21 cellular contexts compared by ENCODE assay signal in genomic region chr5:62029303-62029702, GRCh38.
DNase-seq lines count a peak whose midpoint lies in the region; ATAC-seq, FAIRE-seq and TF ChIP-seq lines count a peak whose summit lies in the region.
"Had no signal": no experiment of that assay in that cellular context is flagged by ENCODE, and none has a peak within 500 bp of the region (broad histone marks: within the 10 kb centered on the region; RNA-seq: fewer than 3 reads in every experiment).

No MANE protein-coding gene starts in this region.

- H3K4me1 ChIP-seq in mesenchymal stem cell (ENCODE audit: control insufficient read depth, insufficient read depth, low read depth, low read length): no peaks in the 10 kb centered on the region

- no peak overlapping the region for H3K9ac ChIP-seq in mesenchymal stem cell (ENCODE audit: low read length)

- H3K18ac ChIP-seq in mesenchymal stem cell (ENCODE audit: low read depth in 1 of 2, low read length in 2 of 2): no peak overlapping the region

- FAIRE-seq in frontal cortex (lab: Jason Lieb, UNC): no peak
- FAIRE-seq: GM19239, HepG2 had no signal

- no peak overlapping the region for H2BK5ac ChIP-seq in mesenchymal stem cell (ENCODE audit: low read depth, low read length, poor library complexity, severe bottlenecking)

- no peak overlapping the region for H2AFZ ChIP-seq in mesenchymal stem cell (ENCODE audit: low read depth, low read length)

- H3K27ac Mint-ChIP-seq in T-helper 17 cell: no peak overlapping the region
- H3K27ac Mint-ChIP-seq: CD4-positive, CD25-positive, alpha-beta regulatory T cell; natural killer cell treated with Interleukin-12 subunit alpha and Interleukin-12 subunit beta and Interleukin-15 and Interleukin-18, amount 100 ng/mL, for 72 hours; T-helper 2 cell treated with Interferon-gamma antibody and Interleukin-4, amounts not matched to agents 5 μg/mL and 100 μg/mL, for 36 hours; type B pancreatic cell had no signal

- H4K91ac ChIP-seq in mesenchymal stem cell (ENCODE audit: low read length): no peak overlapping the region

- H2AK5ac ChIP-seq in mesenchymal stem cell (ENCODE audit: low read length, severe bottlenecking): no peak overlapping the region

- no peaks in the 10 kb centered on the region for H3K9me3 ChIP-seq in mesenchymal stem cell (ENCODE audit: control insufficient read depth, low read length)
- H3K9me3 ChIP-seq in T-helper 17 cell (ENCODE audit: control insufficient read depth, low read length, poor library complexity, severe bottlenecking): no peaks in the 10 kb centered on the region
- H3K9me3 ChIP-seq: MG63 had no signal

- ATAC-seq in GM18520 (IDR thresholded peaks at IDR 0.05; ENCODE audit: unreplicated experiment) (no peak), T-helper 17 cell (no peak)
- ATAC-seq: HepG2; natural killer cell treated with Interleukin-12 subunit alpha and Interleukin-12 subunit beta and Interleukin-15 and Interleukin-18, amount 100 ng/mL, for 72 hours had no signal

- no peak overlapping the region for H2BK12ac ChIP-seq in mesenchymal stem cell (ENCODE audit: low read length in 2 of 2)

- no peak overlapping the region for H2BK120ac ChIP-seq in mesenchymal stem cell (ENCODE audit: low read depth, low read length)

- H3K27me3 Mint-ChIP-seq in T-helper 17 cell: no peaks in the 10 kb centered on the region
- H3K27me3 Mint-ChIP-seq: CD4-positive, CD25-positive, alpha-beta regulatory T cell; natural killer cell treated with Interleukin-12 subunit alpha and Interleukin-12 subunit beta and Interleukin-15 and Interleukin-18, amount 100 ng/mL, for 72 hours had no signal

- no peak overlapping the region for H3K14ac ChIP-seq in mesenchymal stem cell (ENCODE audit: low read length in 2 of 2)

- H3K27me3 ChIP-seq in mesenchymal stem cell (ENCODE audit: control insufficient read depth in 1 of 2, insufficient read depth in 1 of 2, low read length in 2 of 2): peaks cover 0 to 9% of the 10 kb centered on the region in 2 experiments
- H3K27me3 ChIP-seq: MG63 had no signal

- no peak overlapping the region for H3K27ac ChIP-seq in mesenchymal stem cell (ENCODE audit: low read length, poor library complexity, severe bottlenecking)

- no peak overlapping the region for H3K4ac ChIP-seq in mesenchymal stem cell (ENCODE audit: low read depth in 1 of 2, low read length in 2 of 2)

- no peaks in the 10 kb centered on the region for H3K79me1 ChIP-seq in mesenchymal stem cell (replicated peaks; ENCODE audit: low read length, poor library complexity, severe bottlenecking)

- no peaks in the 10 kb centered on the region for H3K36me3 Mint-ChIP-seq in T-helper 17 cell (ENCODE audit: low read depth)
- H3K36me3 Mint-ChIP-seq: CD4-positive, CD25-positive, alpha-beta regulatory T cell; natural killer cell treated with Interleukin-12 subunit alpha and Interleukin-12 subunit beta and Interleukin-15 and Interleukin-18, amount 100 ng/mL, for 72 hours had no signal

- H3K4me2 ChIP-seq in mesenchymal stem cell (ENCODE audit: low read length, poor library complexity, severe bottlenecking): no peak overlapping the region

- no peak for TF ChIP-seq CTCF in AG09309 (IDR thresholded peaks at IDR 0.05; ENCODE audit: control insufficient read depth, insufficient read depth, low read depth, low read length, missing control alignments)
- TF ChIP-seq CTCF in choroid plexus epithelial cell (conservative IDR thresholded peaks at IDR 0.05; ENCODE audit: low read depth, low read length): no peak

- no peak overlapping the region for H4K8ac ChIP-seq in mesenchymal stem cell (ENCODE audit: low read length)

- WGBS in mesenchymal stem cell: 38% methylated on average over 2 of the region's 2 CpGs

- DNase-seq in AG09309 (ENCODE audit: low read depth) (peak; percentile 17), LHCN-M2 (ENCODE audit: low read depth) (peak; percentile 66), choroid plexus epithelial cell (ENCODE audit: low read depth) (peak; percentile 32), mesenchymal stem cell (peak; percentile 7), T-helper 17 cell (no peak), cortex of kidney (lab: John Stamatoyannopoulos, UW) (no peak), frontal cortex (ENCODE audit: low spot score in 2 of 2) (no peak)
- DNase-seq: anterior cingulate cortex; CD4-positive, CD25-positive, alpha-beta regulatory T cell; DMS79; head of caudate nucleus; MG63; NCI-H187; SHP77; stimulated activated naive CD4-positive, alpha-beta T cell had no signal

- H3K4me3 ChIP-seq in AG09309 (ENCODE audit: control insufficient read depth, low read depth, low read length) (no peak overlapping the region), choroid plexus epithelial cell (ENCODE audit: low read depth, low read length) (no peak overlapping the region), mesenchymal stem cell (ENCODE audit: insufficient read depth in 1 of 2, low read depth in 1 of 2, low read length in 2 of 2) (no peak overlapping the region)
- H3K4me3 ChIP-seq: MG63 had no signal

- no peak overlapping the region for H3K23ac ChIP-seq in mesenchymal stem cell (ENCODE audit: low read length in 2 of 2)

- H3K4me3 Mint-ChIP-seq in T-helper 17 cell: no peak overlapping the region
- H3K4me3 Mint-ChIP-seq: CD4-positive, CD25-positive, alpha-beta regulatory T cell; natural killer cell treated with Interleukin-12 subunit alpha and Interleukin-12 subunit beta and Interleukin-15 and Interleukin-18, amount 100 ng/mL, for 72 hours; T-helper 2 cell treated with Interferon-gamma antibody and Interleukin-4, amounts not matched to agents 5 μg/mL and 100 μg/mL, for 36 hours; type B pancreatic cell had no signal

- no peaks in the 10 kb centered on the region for H3K36me3 ChIP-seq in mesenchymal stem cell (ENCODE audit: control insufficient read depth in 1 of 2, insufficient read depth in 2 of 2, low read depth in 1 of 2, low read length in 2 of 2)
- H3K36me3 ChIP-seq: MG63 had no signal

- H3K4me1 Mint-ChIP-seq in T-helper 17 cell: no peaks in the 10 kb centered on the region
- H3K4me1 Mint-ChIP-seq: CD4-positive, CD25-positive, alpha-beta regulatory T cell had no signal

- H2BK15ac ChIP-seq in mesenchymal stem cell (ENCODE audit: low read depth, poor library complexity, severe bottlenecking): no peak overlapping the region

Comparison
In these comparisons a context has a peak if more than half of its experiments do, and no peak if none do; other contexts are left out.
1. DNase-seq: peak in AG09309 (single experiment), LHCN-M2 (single experiment), choroid plexus epithelial cell (single experiment) and mesenchymal stem cell (single experiment); none in T-helper 17 cell (0 of 3), cortex of kidney (single experiment) and frontal cortex (0 of 2).